ENCODE assay signal across 19 cellular contexts in the genomic region with DNA sequence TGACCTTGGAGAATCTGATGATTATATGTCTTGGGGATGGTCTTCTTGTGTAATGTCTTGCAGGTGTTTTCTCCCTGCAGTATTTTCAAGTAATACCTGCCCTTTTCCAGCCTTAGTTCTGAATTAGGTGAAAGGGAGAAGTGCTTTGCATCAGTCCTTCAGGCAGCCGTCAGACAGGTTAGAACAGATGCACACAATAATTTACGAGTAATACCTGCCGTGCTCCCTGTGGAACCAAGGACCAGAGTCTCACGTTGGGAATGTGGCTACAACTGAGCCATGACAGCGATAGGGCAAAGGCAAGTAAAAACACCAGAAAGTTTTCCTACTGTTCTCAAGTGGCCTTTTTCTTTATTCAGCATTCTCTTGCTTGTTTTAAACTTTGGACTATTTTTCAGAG.
DNase-seq lines count a peak whose midpoint lies in the region; FAIRE-seq and TF ChIP-seq lines count a peak whose summit lies in the region.
"Had no signal": no experiment of that assay in that cellular context is flagged by ENCODE, and none has a peak within 500 bp of the region (broad histone marks: within the 10 kb centered on the region; RNA-seq: fewer than 3 reads in every experiment).

No MANE protein-coding gene starts in this region.

- H2AFZ ChIP-seq in PC-9 (no peak overlapping the region), keratinocyte (ENCODE audit: control insufficient read depth, low read length) (no peak overlapping the region)

- H3K4me3 ChIP-seq in PC-9 (no peak overlapping the region), epithelial cell of esophagus (ENCODE audit: low read length) (no peak overlapping the region), keratinocyte (ENCODE audit: control insufficient read depth in 2 of 3, extremely low read depth in 1 of 3, insufficient read depth in 2 of 3, low read depth in 1 of 3, low read length in 3 of 3) (peak overlapping the region in 1 of 3 experiments; percentile 2)
- no peak overlapping the region for H3K4me3 ChIP-seq in effector memory CD4-positive, alpha-beta T cell (ENCODE audit: insufficient read depth, low read depth, low read length, poor library complexity, severe bottlenecking)
- H3K4me3 ChIP-seq: A549, BLaER1 had no signal

- H3K9me3 ChIP-seq in PC-9 (ENCODE audit: insufficient read depth, low read depth) (no peaks in the 10 kb centered on the region), keratinocyte (ENCODE audit: control insufficient read depth, low read depth, low read length) (no peaks in the 10 kb centered on the region)
- H3K9me3 ChIP-seq in effector memory CD4-positive, alpha-beta T cell (ENCODE audit: control insufficient read depth, low read length): no peaks in the 10 kb centered on the region
- H3K9me3 ChIP-seq: A549 had no signal

- CTCF ChIA-PET in PC-9 (lab: Charles Lee): interaction anchor here (0.6 kb wide), 1 partner anchor 20 kb away, joined by 17 read pairs; no protein-coding TSS in a partner anchor

- H3K4me1 ChIP-seq in PC-9 (replicated peaks; ENCODE audit: insufficient read depth) (peaks cover 19% of the 10 kb centered on the region), keratinocyte (ENCODE audit: control insufficient read depth, extremely low read depth, insufficient read depth, low read length) (peaks cover 15% of the 10 kb centered on the region)
- H3K4me1 ChIP-seq in effector memory CD4-positive, alpha-beta T cell (ENCODE audit: control insufficient read depth, insufficient read depth, low read length, poor library complexity, severe bottlenecking): no peaks in the 10 kb centered on the region
- H3K4me1 ChIP-seq: A549 had no signal

- dilution Hi-C loops in keratinocyte (cut with MboI; ENCODE audit: extremely low pct_ligation_motif_present, low sequenced_read_pairs): no loop called here

- H3K36me3 ChIP-seq in PC-9 (ENCODE audit: low read depth) (no peaks in the 10 kb centered on the region), keratinocyte (ENCODE audit: control insufficient read depth in 2 of 2, extremely low read depth in 1 of 2, insufficient read depth in 2 of 2, low read length in 2 of 2) (no peaks in the 10 kb centered on the region)
- no peaks in the 10 kb centered on the region for H3K36me3 ChIP-seq in effector memory CD4-positive, alpha-beta T cell (ENCODE audit: control insufficient read depth, insufficient read depth, low read length)

- peaks cover 11% of the 10 kb centered on the region; the same call in 1 of the 2 replicates for H3K79me2 ChIP-seq in PC-9 (ENCODE audit: low read depth)
- H3K79me2 ChIP-seq in keratinocyte (ENCODE audit: control insufficient read depth, insufficient read depth, low read length): peaks cover 7% of the 10 kb centered on the region

- no peaks in the 10 kb centered on the region for H3F3A ChIP-seq in PC-9 (ENCODE audit: insufficient read depth, low read depth)

- no peak overlapping the region for H3K9ac ChIP-seq in keratinocyte (ENCODE audit: control insufficient read depth, extremely low read depth, insufficient read depth, low read length)
- H3K9ac ChIP-seq: BLaER1 had no signal

- H3K4me2 ChIP-seq in PC-9 (peak overlapping the region; percentile 57), keratinocyte (ENCODE audit: control insufficient read depth, extremely low read depth, insufficient read depth, low read depth, low read length) (peak overlapping the region; percentile 45)
- H3K4me2 ChIP-seq: A549, BLaER1 had no signal

- peak; percentile 14 for DNase-seq in DMS79 treated with DMSO at 0.1 percent for 48 hours (lab: John Stamatoyannopoulos, UW)
- no peak for DNase-seq in DMS79 (lab: John Stamatoyannopoulos, UW)
- DNase-seq in PC-9: peak in 1 of 2 experiments; percentile 44
- peak; percentile 76 for DNase-seq in epithelial cell of esophagus (ENCODE audit: low read depth)
- DNase-seq in keratinocyte (ENCODE audit: low read depth, low spot score): no peak
- no peak for DNase-seq in effector memory CD4-positive, alpha-beta T cell
- DNase-seq in NCI-H187 (lab: John Stamatoyannopoulos, UW): no peak
- DNase-seq in GF-D8 (lab: John Stamatoyannopoulos, UW): no peak
- DNase-seq: CD4-positive, alpha-beta memory T cell; DMS153; DND-41; EL; H9 had no signal

- TF ChIP-seq CTCF in PC-9 (conservative IDR thresholded peaks at IDR 0.05): no peak
- no peak for TF ChIP-seq CTCF in epithelial cell of esophagus (IDR thresholded peaks at IDR 0.05; ENCODE audit: insufficient read depth, low read depth, low read length, missing control alignments)
- TF ChIP-seq CTCF in keratinocyte (optimal IDR thresholded peaks at IDR 0.05 in 1 of 3, IDR thresholded peaks at IDR 0.05 in 1 of 3, conservative IDR thresholded peaks at IDR 0.05 in 1 of 3; ENCODE audit: extremely low read depth in 1 of 3, insufficient read depth in 2 of 3, low read length in 3 of 3): no peak

- POLR2A ChIA-PET in PC-9 (lab: Charles Lee; ENCODE audit: unreplicated experiment): interaction anchor here (0.6 to 0.7 kb wide), 2 partner anchors 215 to 561 kb away, joined by 4 to 8 read pairs; no protein-coding TSS in a partner anchor

- H3K27ac ChIP-seq in PC-9: peak overlapping the region; percentile 40
- H3K27ac ChIP-seq in keratinocyte (ENCODE audit: control insufficient read depth, insufficient read depth, low read length): peak overlapping the region; percentile 5
- H3K27ac ChIP-seq in effector memory CD4-positive, alpha-beta T cell (ENCODE audit: insufficient read depth, low read length, poor library complexity, severe bottlenecking): no peak overlapping the region
- H3K27ac ChIP-seq: 22Rv1, A549, BLaER1 had no signal

- FAIRE-seq in keratinocyte (lab: Jason Lieb, UNC): peak; percentile 98
- FAIRE-seq: A549, GM12891, GM19239, H1 had no signal

- H3K27me3 ChIP-seq in PC-9 (ENCODE audit: insufficient read depth, low read depth) (no peaks in the 10 kb centered on the region), keratinocyte (ENCODE audit: control insufficient read depth, extremely low read depth, insufficient read depth, low read length) (no peaks in the 10 kb centered on the region)
- no peaks in the 10 kb centered on the region for H3K27me3 ChIP-seq in effector memory CD4-positive, alpha-beta T cell (replicated peaks; ENCODE audit: control insufficient read depth, insufficient read depth, low read length, poor library complexity, severe bottlenecking)
- H3K27me3 ChIP-seq: BLaER1 had no signal

- H3K9me2 ChIP-seq in PC-9 (ENCODE audit: insufficient read depth): no peaks in the 10 kb centered on the region

- no TSS peak for BruUV-seq in PC-9 (replicated peaks; lab: Mats Ljungman, UMichigan)

- H4K20me1 ChIP-seq in PC-9 (ENCODE audit: insufficient read depth) (no peaks in the 10 kb centered on the region; the same call in 1 of the 2 replicates), keratinocyte (ENCODE audit: control insufficient read depth, extremely low read depth, insufficient read depth, low read length) (no peaks in the 10 kb centered on the region)

- intact Hi-C loops in PC-9 (cut with micrococcal nuclease; ENCODE audit: unreplicated experiment): no loop called here

- H3K9me1 ChIP-seq in keratinocyte (ENCODE audit: control insufficient read depth, extremely low read depth, insufficient read depth, low read length): no peaks in the 10 kb centered on the region

Comparison
In these comparisons a context has a peak if more than half of its experiments do, and no peak if none do; other contexts are left out.
1. DNase-seq: peak in DMS79 treated with DMSO at 0.1 percent for 48 hours (single experiment) and epithelial cell of esophagus (single experiment); none in DMS79 (single experiment), keratinocyte (single experiment), effector memory CD4-positive, alpha-beta T cell (0 of 3), NCI-H187 (0 of 2) and GF-D8 (single experiment).